ENCODE assay signal across 2 cellular contexts in genomic region chr9:5185220-5185840, GRCh38.
TF ChIP-seq lines count a peak whose summit lies in the region.

Gene INSL6 (minus strand): TSS chr9:5185639. CDS start chr9:5185602, 37 bp downstream.

TF ChIP-seq in SK-N-SH, 30 proteins besides CTCF, POLR2A, EP300 and RAD21:
- TF ChIP-seq FOXM1 (IDR thresholded peaks at IDR 0.05; ENCODE audit: low read depth) (no peak), RFX5 (IDR thresholded peaks at IDR 0.05; ENCODE audit: low read length) (no peak), ZBTB33 (IDR thresholded peaks at IDR 0.05; ENCODE audit: borderline replicate concordance, low read depth) (no peak), NFIC (IDR thresholded peaks at IDR 0.05; ENCODE audit: borderline replicate concordance) (no peak), USF1 (IDR thresholded peaks at IDR 0.05; ENCODE audit: borderline replicate concordance, low read depth) (no peak), FOXJ3 (CRISPR knock-in tag; IDR thresholded peaks at IDR 0.05) (no peak), SIN3A (IDR thresholded peaks at IDR 0.05; ENCODE audit: borderline replicate concordance, low read depth, low read length) (no peak), TCF12 (IDR thresholded peaks at IDR 0.05) (no peak), NRF1 (IDR thresholded peaks at IDR 0.05; ENCODE audit: low read depth, low read length) (no peak), MEF2A (IDR thresholded peaks at IDR 0.05; ENCODE audit: borderline replicate concordance, low read depth) (no peak), RXRA (IDR thresholded peaks at IDR 0.05; ENCODE audit: borderline replicate concordance, low read depth) (no peak), JUND (IDR thresholded peaks at IDR 0.05) (no peak), POLR2AphosphoS5 (IDR thresholded peaks at IDR 0.05; ENCODE audit: low read depth, low read length) (no peak), IRF3 (IDR thresholded peaks at IDR 0.05; ENCODE audit: low read depth, low read length) (no peak), USF2 (IDR thresholded peaks at IDR 0.05; ENCODE audit: borderline replicate concordance, low read depth, low read length) (no peak), ELF1 (IDR thresholded peaks at IDR 0.05) (no peak)

TF ChIP-seq in SK-N-SH treated with all-trans-retinoic acid at 6 μM for 48 hours, 23 proteins besides CTCF, POLR2A, EP300 and RAD21:
- TF ChIP-seq POU6F1 (CRISPR knock-in tag; IDR thresholded peaks at IDR 0.05; ENCODE audit: borderline replicate concordance, low read depth) (no peak), SNAI2 (CRISPR knock-in tag; IDR thresholded peaks at IDR 0.05) (no peak), ESRRG (CRISPR knock-in tag; IDR thresholded peaks at IDR 0.05) (no peak), GLIS3 (CRISPR knock-in tag; IDR thresholded peaks at IDR 0.05) (no peak), BACH2 (CRISPR knock-in tag; IDR thresholded peaks at IDR 0.05; ENCODE audit: borderline replicate concordance) (no peak), CSDC2 (CRISPR knock-in tag; IDR thresholded peaks at IDR 0.05) (no peak), OSR1 (CRISPR knock-in tag; IDR thresholded peaks at IDR 0.05) (no peak), ZFP3 (CRISPR knock-in tag; IDR thresholded peaks at IDR 0.05) (no peak), PPARA (CRISPR knock-in tag; IDR thresholded peaks at IDR 0.05; ENCODE audit: borderline replicate concordance) (no peak), ZNF8 (CRISPR knock-in tag; IDR thresholded peaks at IDR 0.05) (no peak), ZFP30 (CRISPR knock-in tag; IDR thresholded peaks at IDR 0.05) (no peak), CREB5 (CRISPR knock-in tag; IDR thresholded peaks at IDR 0.05; ENCODE audit: low read depth) (no peak), TCF4 (CRISPR knock-in tag; IDR thresholded peaks at IDR 0.05; ENCODE audit: borderline replicate concordance) (no peak)
